ENCODE assay signal across 1 cellular context in genomic region chr1:20197329-20197791, GRCh38.
TF ChIP-seq lines count a peak whose summit lies in the region.

No MANE protein-coding gene starts in this region.

TF ChIP-seq in HEK293, 187 proteins besides CTCF, POLR2A, EP300 and RAD21 (continued from another document):
- TF ChIP-seq ZNF362 (tag by site-specific recombination; IDR thresholded peaks at IDR 0.05) (0 out of 2 replicates have a peak, but pooled peaks have one; percentile 20), ZNF530 (tag by site-specific recombination; IDR thresholded peaks at IDR 0.05; ENCODE audit: low read depth) (no peak), ZNF426 (tag by site-specific recombination; IDR thresholded peaks at IDR 0.05) (no peak), ZNF529 (tag by site-specific recombination; IDR thresholded peaks at IDR 0.05; ENCODE audit: insufficient replicate concordance) (no peak), PRDM1 (tag by site-specific recombination; IDR thresholded peaks at IDR 0.05) (no peak), KLF9 (tag by site-specific recombination; IDR thresholded peaks at IDR 0.05; ENCODE audit: low read depth) (peak; percentile 50; the same call in 1 of the 2 replicates), ZNF366 (tag by site-specific recombination; conservative IDR thresholded peaks at IDR 0.05) (peak; percentile 44; the same call in 1 of the 2 replicates), ZBTB49 (tag by site-specific recombination; IDR thresholded peaks at IDR 0.05; ENCODE audit: low read depth) (no peak)
